17 cellular contexts compared by ENCODE assay signal in genomic region chr2:10413488-10413887, GRCh38. TPM values are rescaled to one million over a fixed set of nuclear protein-coding genes. Genes with fewer than 3 reads are reported as not detected.
DNase-seq lines count a peak whose midpoint lies in the region; ATAC-seq, FAIRE-seq and TF ChIP-seq lines count a peak whose summit lies in the region.
"Had no signal": no experiment of that assay in that cellular context is flagged by ENCODE, and none has a peak within 500 bp of the region (broad histone marks: within the 10 kb centered on the region; RNA-seq: fewer than 3 reads in every experiment).

No MANE protein-coding gene starts in this region.

- H3K56ac ChIP-seq in H1 (replicated peaks; ENCODE audit: insufficient read length, low read depth, low read length): no peak overlapping the region

- CTCF ChIA-PET in PC-3 (lab: Charles Lee) (no interaction called here), H1 (lab: Charles Lee; ENCODE audit: partially characterized antibody) (interaction anchor here (0.6 to 1.5 kb wide), 5 partner anchors 19 to 344 kb away, joined by 3 to 4 read pairs (median 4); no protein-coding TSS in a partner anchor)

- peaks cover 25% of the 10 kb centered on the region for H3K36me3 ChIP-seq in PC-3 (ENCODE audit: low read depth, low read length)
- H3K36me3 ChIP-seq in H1 (ENCODE audit: control insufficient read depth in 2 of 4, insufficient read depth in 4 of 4, low read length in 3 of 4): no peaks in the 10 kb centered on the region
- H3K36me3 ChIP-seq in sigmoid colon: no peaks in the 10 kb centered on the region
- H3K36me3 ChIP-seq: thoracic aorta had no signal

- H2BK15ac ChIP-seq in H1 (ENCODE audit: low read length): 0 out of 2 replicates have a peak overlapping the region, but pooled peaks have one; percentile 46

- H3K4me1 ChIP-seq in PC-3 (ENCODE audit: insufficient read depth, low read length) (peaks cover 40% of the 10 kb centered on the region), H1 (replicated peaks in 1 of 4; ENCODE audit: control insufficient read depth in 3 of 4, insufficient read depth in 4 of 4, low read length in 3 of 4) (peaks cover 0 to 3% (median 2%) of the 10 kb centered on the region in 4 experiments; a peak in 3 of 7 replicates), sigmoid colon (peaks cover 0 to 46% (median 26%) of the 10 kb centered on the region in 4 donors)

- no peak overlapping the region for H3K23ac ChIP-seq in H1 (ENCODE audit: insufficient read length)

- no peaks in the 10 kb centered on the region for H3K23me2 ChIP-seq in H1 (ENCODE audit: low read depth, low read length)

- no peak overlapping the region for H3K14ac ChIP-seq in H1 (ENCODE audit: insufficient read length)

- no peak overlapping the region for H2BK20ac ChIP-seq in H1 (ENCODE audit: low read length)

- peak; percentile 4; the same call in 1 of the 2 replicates for ATAC-seq in PC-3
- no peak for ATAC-seq in GM21526 (IDR thresholded peaks at IDR 0.05; ENCODE audit: low FRiP score, unreplicated experiment)
- ATAC-seq: T-cell had no signal

- H3K18ac ChIP-seq in H1 (ENCODE audit: extremely low read depth, low read length): no peak overlapping the region

- FAIRE-seq in H1 (lab: Jason Lieb, UNC): no peak
- no peak for FAIRE-seq in GM12891 (lab: Jason Lieb, UNC)
- FAIRE-seq: HTR-8/SVneo, small intestine had no signal

- H3K9me3 ChIP-seq in PC-3 (ENCODE audit: low read length) (no peaks in the 10 kb centered on the region), H1 (ENCODE audit: insufficient read depth in 2 of 2, low read depth in 1 of 2, low read length in 1 of 2) (0 out of 4 replicates have a peak, but pooled peaks cover 0 to 2% of the 10 kb centered on the region in 2 experiments), sigmoid colon (no peaks in the 10 kb centered on the region)
- H3K9me3 ChIP-seq: thoracic aorta had no signal

- no peaks in the 10 kb centered on the region for H3K79me1 ChIP-seq in H1 (ENCODE audit: low read depth, low read length)

- H3K4me3 ChIP-seq in PC-3 (ENCODE audit: low read length) (no peak overlapping the region), H1 (ENCODE audit: extremely low read depth in 1 of 4, insufficient read depth in 2 of 4, low read depth in 3 of 4, low read length in 4 of 4) (no peak overlapping the region), sigmoid colon (no peak overlapping the region)
- H3K4me3 ChIP-seq: GM23248, thoracic aorta had no signal

- no peak overlapping the region for H2BK12ac ChIP-seq in H1 (ENCODE audit: low read depth, low read length)

- TF ChIP-seq CTCF in PC-3 (conservative IDR thresholded peaks at IDR 0.05; ENCODE audit: low read depth, low read length) (no peak), H1 (IDR thresholded peaks at IDR 0.05; ENCODE audit: control extremely low read depth in 1 of 3, insufficient read depth in 1 of 3, low read depth in 1 of 3, low read length in 3 of 3) (no peak), sigmoid colon (IDR thresholded peaks at IDR 0.05) (no peak)

- no TSS peak for BruUV-seq in PC-3 (replicated peaks; lab: Mats Ljungman, UMichigan)

- intact Hi-C loops in PC-3 (cut with micrococcal nuclease): no loop called here
- intact Hi-C loops in sigmoid colon (cut with DNase I): no loop called here

- H3F3A ChIP-seq in PC-3 (ENCODE audit: low read length, unreplicated experiment): peaks cover 3% of the 10 kb centered on the region

- H3K79me2 ChIP-seq in PC-3 (ENCODE audit: low read length) (peaks cover 67% of the 10 kb centered on the region), H1 (ENCODE audit: control insufficient read depth in 1 of 2, insufficient read depth in 2 of 2, low read length in 2 of 2) (no peaks in the 10 kb centered on the region)

- WGBS in H1 (ENCODE audit: extremely low coverage in 1 of 2, insufficient coverage in 1 of 2, insufficient read length in 1 of 2, insufficient replicate concordance in 2 of 2, low coverage in 1 of 2, low lambda C conversion rate in 2 of 2, missing lambda C conversion rate in 1 of 2), 2 experiments: 93% methylated on average over 10 of the region's 10 CpGs; no CpG with 5 or more reads in 1 of the 2 experiments
- 66 to 88% methylated on average over 10 of the region's 10 CpGs for WGBS in sigmoid colon, 2 donors

- H3K27me3 ChIP-seq in PC-3 (ENCODE audit: low read length): no peaks in the 10 kb centered on the region
- no peaks in the 10 kb centered on the region; a peak in 1 of 7 replicates for H3K27me3 ChIP-seq in H1 (replicated peaks in 1 of 4; ENCODE audit: control insufficient read depth in 3 of 4, extremely low read depth in 1 of 4, insufficient read depth in 3 of 4, low read length in 3 of 4)
- H3K27me3 ChIP-seq in sigmoid colon: no peaks in the 10 kb centered on the region

- H3K27ac ChIP-seq in PC-3 (ENCODE audit: low read length) (peak overlapping the region; percentile 58), H1 (ENCODE audit: low read depth, low read length) (no peak overlapping the region), sigmoid colon (peak overlapping the region in 3 of 4 donors; percentile 44 to 70 (median 56))
- H3K27ac ChIP-seq: GM23248 had no signal

- TF ChIP-seq POLR2A in H1 (IDR thresholded peaks at IDR 0.05; ENCODE audit: control extremely low read depth in 1 of 2, low read depth in 2 of 2, low read length in 2 of 2) (no peak), sigmoid colon (IDR thresholded peaks at IDR 0.05) (no peak), GM12891 (IDR thresholded peaks at IDR 0.05; ENCODE audit: low read depth, low read length) (no peak)

- H2BK5ac ChIP-seq in H1 (ENCODE audit: low read depth, low read length): no peak overlapping the region; the same call in 1 of the 2 replicates

- no peak for TF ChIP-seq EP300 in H1 (IDR thresholded peaks at IDR 0.05; ENCODE audit: borderline replicate concordance in 1 of 2, low read depth in 2 of 2, low read length in 2 of 2)
- no peak for TF ChIP-seq EP300 in sigmoid colon (IDR thresholded peaks at IDR 0.05)

- H2BK120ac ChIP-seq in H1 (replicated peaks; ENCODE audit: low read depth, low read length): no peak overlapping the region

- H2AK5ac ChIP-seq in H1 (ENCODE audit: low read depth, low read length): no peak overlapping the region

- H3K4me2 ChIP-seq in PC-3 (ENCODE audit: low read length): peak overlapping the region; percentile 13
- no peak overlapping the region for H3K4me2 ChIP-seq in H1 (ENCODE audit: insufficient read depth in 1 of 2, low read depth in 2 of 2, low read length in 2 of 2)

- H4K20me1 ChIP-seq in PC-3 (ENCODE audit: low read length) (no peaks in the 10 kb centered on the region), H1 (replicated peaks in 1 of 2; ENCODE audit: control insufficient read depth in 1 of 2, insufficient read depth in 2 of 2, low read length in 2 of 2) (no peaks in the 10 kb centered on the region)

- no peak overlapping the region for H4K5ac ChIP-seq in H1 (ENCODE audit: insufficient read length, low read depth, low read length)

- no peak overlapping the region for H4K8ac ChIP-seq in H1 (ENCODE audit: extremely low read depth, insufficient read depth, low read length)

- no peak overlapping the region for H3K4ac ChIP-seq in H1 (replicated peaks; ENCODE audit: insufficient read length, low read depth, low read length)

- H4K91ac ChIP-seq in H1 (replicated peaks; ENCODE audit: insufficient read length, low read length): no peak overlapping the region

- no peaks in the 10 kb centered on the region for H3K9me2 ChIP-seq in PC-3 (replicated peaks; ENCODE audit: low read length)

- peak; percentile 46 for DNase-seq in ELR (ENCODE audit: low read depth)
- DNase-seq in PC-3: peak; percentile 53
- no peak for DNase-seq in H1 (ENCODE audit: low read depth in 1 of 2, low spot score in 2 of 2)
- DNase-seq in sigmoid colon: no peak
- DNase-seq in NCI-H748 treated with DMSO at 0.1 percent for 48 hours (lab: John Stamatoyannopoulos, UW): no peak
- DNase-seq in GM12891 (ENCODE audit: insufficient read length, low spot score): no peak
- DNase-seq: activated CD4-positive, alpha-beta T cell treated with anti-CD3 and anti-CD28 coated beads, Interleukin-2, amount 50 U/mL, for 1 hour; hippocampal formation; NCI-H1105; NCI-H524; stimulated activated CD4-positive, alpha-beta T cell treated with anti-CD3 and anti-CD28 coated beads, Interleukin-2, amount 100 ng/mL, for 24 hours; T-cell had no signal

- POLR2A ChIA-PET in PC-3 (lab: Charles Lee; ENCODE audit: unreplicated experiment): no interaction called here
- POLR2A ChIA-PET in H1 (lab: Charles Lee; ENCODE audit: partially characterized antibody): no interaction called here

- no peak for TF ChIP-seq RAD21 in H1 (IDR thresholded peaks at IDR 0.05 in 1 of 2, conservative IDR thresholded peaks at IDR 0.05 in 1 of 2; ENCODE audit: low read depth in 2 of 2, low read length in 2 of 2)

- H2AFZ ChIP-seq in PC-3 (ENCODE audit: low read length): no peak overlapping the region
- no peak overlapping the region for H2AFZ ChIP-seq in H1 (ENCODE audit: low read length)
- H2AFZ ChIP-seq: GM23248 had no signal

- no peak overlapping the region for H3K9ac ChIP-seq in PC-3 (ENCODE audit: low read length)
- no peak overlapping the region for H3K9ac ChIP-seq in H1 (replicated peaks in 1 of 4; ENCODE audit: extremely low read depth in 1 of 4, low read depth in 3 of 4, low read length in 3 of 4)
- H3K9ac ChIP-seq: GM23248 had no signal

TF ChIP-seq in H1, 55 proteins besides CTCF, POLR2A, EP300 and RAD21 (continues in another document):
- TF ChIP-seq HDAC6 (IDR thresholded peaks at IDR 0.05; ENCODE audit: low read depth, low read length) (no peak), POU5F1 (IDR thresholded peaks at IDR 0.05; ENCODE audit: low read depth, low read length) (no peak), FOSL1 (IDR thresholded peaks at IDR 0.05; ENCODE audit: insufficient read depth, low read depth, low read length) (no peak), NRF1 (IDR thresholded peaks at IDR 0.05; ENCODE audit: low read depth, low read length) (no peak)

TF ChIP-seq in GM12891, 5 proteins besides CTCF, POLR2A, EP300 and RAD21 (continues in another document):
- TF ChIP-seq PAX5 (IDR thresholded peaks at IDR 0.05; ENCODE audit: insufficient read depth, low read length, severe bottlenecking): no peak
- TF ChIP-seq TAF1 (IDR thresholded peaks at IDR 0.05; ENCODE audit: low read depth, low read length): no peak
- no peak for TF ChIP-seq POU2F2 (IDR thresholded peaks at IDR 0.05; ENCODE audit: low read depth, low read length)
- TF ChIP-seq POLR2AphosphoS5 (IDR thresholded peaks at IDR 0.05; ENCODE audit: low read depth, low read length): no peak

RNA-seq across cellular contexts. Expression of gene ODC1, which starts 34.6 kb away (rescaled TPM):
- 712 and 714 TPM in 2 replicates for total RNA-seq in PC-3 (2014; rRNA removed)
- total RNA-seq in H1 (2021; fragmentation: NEBNext Ultra II Directional; extraction: Animal tissue kit (Norgen Biotek cat#: 25700)): 73.6 and 76.7 TPM in 2 replicates
- polyA plus RNA-seq in H1 (2011; rRNA removed): 39.9 and 57.2 TPM in 2 replicates
- polyA plus RNA-seq in H1 (2011; cell fraction: cytosol; rRNA removed): 52.1 TPM
- 28.3 TPM for polyA plus RNA-seq in H1 (2011; cell fraction: nucleus; rRNA removed)
- 51.1 to 69.3 TPM (median 56.4 TPM) in 4 replicates for polyA plus RNA-seq in H1 (2012, experiment 1 of 2)
- polyA plus RNA-seq in H1 (2012, experiment 2 of 2): 47.0 TPM
- polyA plus RNA-seq in H1 (2013, experiment 1 of 2): 36.2 TPM
- polyA plus RNA-seq in H1 (2013, experiment 2 of 2): 38.4 TPM
- 62.9 and 69.6 TPM in 2 replicates for polyA minus RNA-seq in H1 (2011; rRNA and poly(A)+ RNA removed)
- 26.7 TPM for polyA minus RNA-seq in H1 (2011; cell fraction: cytosol; rRNA and poly(A)+ RNA removed)
- 24.6 TPM for polyA minus RNA-seq in H1 (2011; cell fraction: nucleus; rRNA and poly(A)+ RNA removed)
- total RNA-seq in sigmoid colon: 10 to 100 TPM; 44.6 to 84.4 (median 53.7) TPM
- 10 to 100 TPM; 34.8 to 88.2 (median 54.3) TPM for polyA plus RNA-seq in sigmoid colon
- polyA plus RNA-seq in GM12891 (2012; ENCODE audit: low read depth, missing spikeins): 107 TPM

Comparison
In these comparisons a context has a peak if more than half of its experiments do, and no peak if none do; other contexts are left out.
1. DNase-seq: peak in ELR (single experiment) and PC-3 (single experiment); none in H1 (0 of 2), sigmoid colon (single experiment), NCI-H748 treated with DMSO at 0.1 percent for 48 hours (single experiment) and GM12891 (single experiment).